Comparison of ENCODE assay signal across 14 cellular contexts in genomic region chr6:74735304-74735703, GRCh38.
A peak's percentile ranks its signal among the peaks of the same experiment; 100 is the strongest.
DNase-seq lines count a peak whose midpoint lies in the region; ATAC-seq and TF ChIP-seq lines count a peak whose summit lies in the region.
"Had no signal": no experiment of that assay in that cellular context is flagged by ENCODE, and none has a peak within 500 bp of the region (broad histone marks: within the 10 kb centered on the region; RNA-seq: fewer than 3 reads in every experiment).

No MANE protein-coding gene starts in this region.

- no peak for TF ChIP-seq POLR2A in esophagus muscularis mucosa (IDR thresholded peaks at IDR 0.05; ENCODE audit: low read depth)
- TF ChIP-seq POLR2A in transverse colon (IDR thresholded peaks at IDR 0.05): no peak

- in situ Hi-C loops in transverse colon (cut with MboI; ENCODE audit: low pct_ligation_motif_present in 1 of 4, low pct_unique_long_range_greater_than_20kb in 1 of 4, low sequenced_read_pairs in 3 of 4): loop anchor here in 1 of 4 donors (25.0 kb wide), 1 partner anchor 452 kb away; no protein-coding TSS in a partner anchor

- no peak for ATAC-seq in GM18868 (IDR thresholded peaks at IDR 0.05; ENCODE audit: unreplicated experiment)

- H3K36me3 ChIP-seq in esophagus muscularis mucosa: no peaks in the 10 kb centered on the region
- no peaks in the 10 kb centered on the region for H3K36me3 ChIP-seq in transverse colon

- H3K27me3 ChIP-seq in esophagus muscularis mucosa (no peaks in the 10 kb centered on the region), transverse colon (no peaks in the 10 kb centered on the region)

- H3K9me3 ChIP-seq in esophagus muscularis mucosa (peaks cover 0 to 10% (median 0%) of the 10 kb centered on the region in 4 donors), transverse colon (no peaks in the 10 kb centered on the region)

- TF ChIP-seq CTCF in AG09309 (IDR thresholded peaks at IDR 0.05; ENCODE audit: control insufficient read depth, insufficient read depth, low read depth, low read length, missing control alignments) (no peak), esophagus muscularis mucosa (IDR thresholded peaks at IDR 0.05) (no peak), transverse colon (IDR thresholded peaks at IDR 0.05) (no peak)

- no peak for TF ChIP-seq EP300 in esophagus muscularis mucosa (IDR thresholded peaks at IDR 0.05)
- TF ChIP-seq EP300 in transverse colon (IDR thresholded peaks at IDR 0.05; ENCODE audit: low read depth): no peak

- WGBS in esophagus muscularis mucosa: 19% methylated on average over 2 of the region's 2 CpGs
- WGBS in transverse colon (ENCODE audit: low coverage in 1 of 2), 2 donors: 29 to 45% methylated on average over 1 to 2 of the region's 2 CpGs

- H3K27ac ChIP-seq in esophagus muscularis mucosa (replicated peaks in 1 of 4) (peak overlapping the region; percentile 40 to 64 (median 58)), transverse colon (peak overlapping the region in 2 of 4 donors; percentile 20 to 50)
- H3K27ac ChIP-seq: VCaP had no signal

- H3K4me3 ChIP-seq in AG09309 (ENCODE audit: control insufficient read depth, low read depth, low read length): no peak overlapping the region
- no peak overlapping the region for H3K4me3 ChIP-seq in esophagus muscularis mucosa
- no peak overlapping the region for H3K4me3 ChIP-seq in transverse colon

- H3K4me1 ChIP-seq in esophagus muscularis mucosa (peaks cover 0 to 21% (median 8%) of the 10 kb centered on the region in 4 donors), transverse colon (no peaks in the 10 kb centered on the region)

- intact Hi-C loops in esophagus muscularis mucosa (cut with DNase I) (no loop called here), transverse colon (cut with DNase I; ENCODE audit: low total_unique reads) (no loop called here)

- peak; percentile 95 for DNase-seq in AG09309 (ENCODE audit: low read depth)
- peak; percentile 91 for DNase-seq in M059J (ENCODE audit: low read depth)
- no peak for DNase-seq in esophagus muscularis mucosa (ENCODE audit: extremely low spot score)
- DNase-seq in non-pigmented ciliary epithelial cell (ENCODE audit: low read depth): peak; percentile 74
- no peak for DNase-seq in transverse colon
- DNase-seq in stimulated activated naive CD4-positive, alpha-beta T cell (lab: John Stamatoyannopoulos, UW): no peak
- no peak for DNase-seq in cortex of kidney (lab: John Stamatoyannopoulos, UW)
- DNase-seq: activated T-cell treated with anti-CD3 and anti-CD28 coated beads, Interleukin-2, amount 50 U/mL, for 1 hour; glutamatergic neuron; Kasumi-1; NCI-H345; RPMI8226 had no signal

Comparison
In these comparisons a context has a peak if more than half of its experiments do, and no peak if none do; other contexts are left out.
1. DNase-seq: peak in AG09309 (single experiment), M059J (single experiment) and non-pigmented ciliary epithelial cell (single experiment); none in esophagus muscularis mucosa (single experiment), transverse colon (single experiment), stimulated activated naive CD4-positive, alpha-beta T cell (0 of 6) and cortex of kidney (single experiment).